26 cellular contexts compared by ENCODE assay signal in the genomic region with DNA sequence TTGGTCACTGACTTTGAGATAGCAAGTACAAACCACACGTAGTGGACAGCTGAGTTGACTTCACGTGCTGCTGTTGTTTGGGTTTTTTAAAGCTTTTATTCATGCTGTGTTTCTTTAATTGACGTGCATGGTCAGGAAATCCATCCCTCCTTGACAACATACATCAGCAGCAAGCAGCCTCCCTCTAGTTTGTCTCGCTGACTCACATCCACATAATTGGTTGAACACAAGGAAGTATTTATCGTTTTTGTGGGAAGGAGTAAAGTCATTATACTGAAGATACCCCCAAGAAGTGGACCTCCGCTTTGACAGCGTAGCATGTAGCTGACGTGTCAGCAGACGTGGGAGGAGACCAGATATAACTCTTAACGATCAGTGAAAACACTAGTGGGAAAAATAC.
DNase-seq lines count a peak whose midpoint lies in the region; ATAC-seq and TF ChIP-seq lines count a peak whose summit lies in the region.
"Had no signal": no experiment of that assay in that cellular context is flagged by ENCODE, and none has a peak within 500 bp of the region (broad histone marks: within the 10 kb centered on the region; RNA-seq: fewer than 3 reads in every experiment).

No MANE protein-coding gene starts in this region.

- H3K4me1 Mint-ChIP-seq in WTC11 = peaks cover 25% of the 10 kb centered on the region

- no peak overlapping the region for H3K4me3 Mint-ChIP-seq in WTC11
- H3K4me3 Mint-ChIP-seq: HFFc6 had no signal

- POLR2A ChIA-PET in WTC11 (lab: Charles Lee) = no interaction called here

- CTCF ChIA-PET in WTC11 (lab: Charles Lee) = no interaction called here

- DNase-seq in Daoy (ENCODE audit: low read depth) (peak; percentile 56), T1000 (lab: John Stamatoyannopoulos, UW) (peak; percentile 20), astrocyte of the hippocampus (ENCODE audit: low read depth, low spot score) (peak; percentile 57), fibroblast of pulmonary artery (ENCODE audit: low read depth) (peak; percentile 65), WTC11 (ENCODE audit: low spot score) (no peak), adrenal gland (no peak)
- DNase-seq: DMS153; DND-41; GM23248; HFFc6; MG63; NCI-H1105 treated with DMSO at 0.1 percent for 48 hours; NCI-H146; NCI-H2029; NCI-H446 treated with DMSO at 0.1 percent for 48 hours; NCI-H526; NCI-H82; NK-92 treated with Interleukin-12 subunit alpha and Interleukin-12 subunit beta, amount 100 ng/mL, for 24 hours; PC-9; Right ventricle myocardium superior; RPMI8226 had no signal

- H3K9me3 Mint-ChIP-seq in WTC11 = peaks cover 12% of the 10 kb centered on the region

- 84 to 90% (median 89%) methylated on average over 10 of the region's 10 CpGs for WGBS in adrenal gland, 4 donors

- H3K27me3 Mint-ChIP-seq in WTC11 (ENCODE audit: low read depth) = no peaks in the 10 kb centered on the region; the same call in 1 of the 2 replicates

- intact Hi-C loops in adrenal gland (cut with DNase I) = no loop called here

- H3K36me3 ChIP-seq in adrenal gland (replicated peaks in 1 of 2) = no peaks in the 10 kb centered on the region
- H3K36me3 ChIP-seq: HAP-1, MG63, SJSA1 had no signal

- H3K4me3 ChIP-seq in fibroblast of pulmonary artery (replicated peaks; ENCODE audit: low read depth, low read length) = peak overlapping the region; percentile 36
- H3K4me3 ChIP-seq in adrenal gland = no peak overlapping the region
- H3K4me3 ChIP-seq: GM23248, HAP-1, K562, MG63, PC-9, SJSA1 had no signal

- H3K27ac Mint-ChIP-seq in WTC11 = no peak overlapping the region
- H3K27ac Mint-ChIP-seq: HFFc6 had no signal

- TF ChIP-seq CTCF in fibroblast of pulmonary artery (IDR thresholded peaks at IDR 0.05; ENCODE audit: low read length, missing control alignments) (no peak), WTC11 (IDR thresholded peaks at IDR 0.05) (no peak), adrenal gland (IDR thresholded peaks at IDR 0.05) (no peak)

- no peak for TF ChIP-seq POLR2A in adrenal gland (IDR thresholded peaks at IDR 0.05)

- H3K4me1 ChIP-seq in adrenal gland (replicated peaks in 1 of 2) = peaks cover 4 to 14% of the 10 kb centered on the region in 2 donors
- H3K4me1 ChIP-seq: HAP-1, SJSA1 had no signal

- H3K27ac ChIP-seq in adrenal gland = no peak overlapping the region
- H3K27ac ChIP-seq: GM23248, PC-9, SJSA1 had no signal

- no peaks in the 10 kb centered on the region for H3K9me3 ChIP-seq in adrenal gland (replicated peaks in 1 of 3)
- H3K9me3 ChIP-seq: HAP-1, MG63, SJSA1 had no signal

- no peaks in the 10 kb centered on the region for H3K27me3 ChIP-seq in adrenal gland
- H3K27me3 ChIP-seq: MG63 had no signal

- H3K36me3 Mint-ChIP-seq in WTC11 = peaks cover 2% of the 10 kb centered on the region; the same call in 1 of the 2 replicates

- ATAC-seq in GM21717 (IDR thresholded peaks at IDR 0.05; ENCODE audit: unreplicated experiment) (no peak), HG03139 (IDR thresholded peaks at IDR 0.05; ENCODE audit: unreplicated experiment) (no peak), WTC11 (no peak)
- ATAC-seq: K562 had no signal

TF ChIP-seq in WTC11, 78 proteins besides CTCF, POLR2A, EP300 and RAD21:
- TF ChIP-seq MXD4 (CRISPR knock-in tag; IDR thresholded peaks at IDR 0.05; ENCODE audit: borderline replicate concordance) (no peak), ZNF263 (CRISPR knock-in tag; IDR thresholded peaks at IDR 0.05; ENCODE audit: low read depth) (no peak), CBFB (CRISPR knock-in tag; IDR thresholded peaks at IDR 0.05; ENCODE audit: low read depth) (no peak), SMAD4 (CRISPR knock-in tag; IDR thresholded peaks at IDR 0.05) (no peak)
- TF ChIP-seq, protein P1, sequence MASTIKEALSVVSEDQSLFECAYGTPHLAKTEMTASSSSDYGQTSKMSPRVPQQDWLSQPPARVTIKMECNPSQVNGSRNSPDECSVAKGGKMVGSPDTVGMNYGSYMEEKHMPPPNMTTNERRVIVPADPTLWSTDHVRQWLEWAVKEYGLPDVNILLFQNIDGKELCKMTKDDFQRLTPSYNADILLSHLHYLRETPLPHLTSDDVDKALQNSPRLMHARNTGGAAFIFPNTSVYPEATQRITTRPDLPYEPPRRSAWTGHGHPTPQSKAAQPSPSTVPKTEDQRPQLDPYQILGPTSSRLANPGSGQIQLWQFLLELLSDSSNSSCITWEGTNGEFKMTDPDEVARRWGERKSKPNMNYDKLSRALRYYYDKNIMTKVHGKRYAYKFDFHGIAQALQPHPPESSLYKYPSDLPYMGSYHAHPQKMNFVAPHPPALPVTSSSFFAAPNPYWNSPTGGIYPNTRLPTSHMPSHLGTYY (CRISPR knock-in tag; IDR thresholded peaks at IDR 0.05) = no peak
TF ChIP-seq in WTC11: peak in this region for 0.

Comparison
In these comparisons a context has a peak if more than half of its experiments do, and no peak if none do; other contexts are left out.
1. DNase-seq: peak in Daoy (single experiment), T1000 (single experiment), astrocyte of the hippocampus (single experiment) and fibroblast of pulmonary artery (single experiment); none in WTC11 (single experiment) and adrenal gland (0 of 7).